23 cellular contexts compared by ENCODE assay signal in the genomic region with DNA sequence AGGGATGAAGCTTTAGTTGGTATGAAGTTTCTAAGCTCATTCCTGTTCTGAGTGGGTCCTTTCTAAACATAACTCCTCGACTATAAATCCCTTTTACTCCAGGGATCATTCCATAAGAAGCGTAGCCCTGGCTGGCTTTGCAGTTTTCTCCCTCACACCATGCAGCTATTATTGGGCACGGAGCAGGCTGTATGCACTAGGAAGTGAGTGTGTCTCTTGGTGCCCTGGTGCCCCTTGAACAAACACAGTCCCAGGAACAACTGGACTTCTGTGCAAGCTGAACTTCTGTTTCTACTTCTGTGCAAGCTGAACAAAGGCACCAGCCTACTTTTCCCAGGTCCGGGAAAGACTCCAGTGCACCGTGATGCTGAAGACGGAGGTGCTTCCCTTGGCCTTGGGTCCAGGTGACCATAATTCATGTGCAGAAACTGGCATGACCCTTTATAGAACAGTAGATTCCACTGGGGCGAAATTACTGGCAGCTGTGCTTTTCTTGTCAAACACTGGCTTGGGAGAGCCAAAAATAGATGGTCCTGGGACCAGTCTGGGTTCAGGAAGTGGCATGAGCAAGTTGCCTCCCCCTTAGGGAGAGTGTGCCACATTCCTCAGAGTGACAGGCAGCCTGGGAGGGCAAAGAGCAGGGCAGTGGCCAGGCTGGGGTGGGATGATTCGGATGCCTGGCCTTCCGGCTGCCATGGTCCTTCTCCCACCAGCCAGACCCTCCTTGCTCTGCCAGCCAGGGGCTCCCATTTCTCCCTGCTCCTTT.
A peak's percentile ranks its signal among the peaks of the same experiment; 100 is the strongest.
DNase-seq lines count a peak whose midpoint lies in the region; ATAC-seq, FAIRE-seq and TF ChIP-seq lines count a peak whose summit lies in the region.
"Had no signal": no experiment of that assay in that cellular context is flagged by ENCODE, and none has a peak within 500 bp of the region (broad histone marks: within the 10 kb centered on the region; RNA-seq: fewer than 3 reads in every experiment).

No MANE protein-coding gene starts in this region.

- no peak overlapping the region for H2BK12ac ChIP-seq in H1 (ENCODE audit: low read depth, low read length)

- no peak for TF ChIP-seq EP300 in H1 (IDR thresholded peaks at IDR 0.05; ENCODE audit: borderline replicate concordance in 1 of 2, low read depth in 2 of 2, low read length in 2 of 2)

- H3K27me3 Mint-ChIP-seq in CD4-positive, CD25-positive, alpha-beta regulatory T cell: no peaks in the 10 kb centered on the region
- H3K27me3 Mint-ChIP-seq in activated CD8-positive, alpha-beta memory T cell treated with anti-CD3 and anti-CD28 coated beads, Interleukin-2, amount 10 ng/mL, durations not matched to agents 7 days and 5 days: no peaks in the 10 kb centered on the region
- H3K27me3 Mint-ChIP-seq: CD4-positive, alpha-beta memory T cell had no signal

- no peak overlapping the region for H2AK5ac ChIP-seq in H1 (ENCODE audit: low read depth, low read length)

- DNase-seq in CD4-positive, CD25-positive, alpha-beta regulatory T cell: no peak
- no peak for DNase-seq in H1 (ENCODE audit: low read depth in 1 of 2, low spot score in 2 of 2)
- no peak for DNase-seq in left ventricle myocardium inferior
- DNase-seq in psoas muscle: no peak
- no peak for DNase-seq in activated CD8-positive, alpha-beta memory T cell treated with anti-CD3 and anti-CD28 coated beads, Interleukin-2, amount 10 ng/mL, durations not matched to agents 7 days and 5 days
- DNase-seq in SHP77 treated with DMSO at 0.1 percent for 48 hours (lab: John Stamatoyannopoulos, UW): no peak
- no peak for DNase-seq in NCI-H1417 treated with DMSO at 0.1 percent for 48 hours (lab: John Stamatoyannopoulos, UW)
- DNase-seq: 8988T; Calu3; CD4-positive, alpha-beta memory T cell; GF-D8; GM23248; HCEC 1CT; IMR-90; NCI-H1092; NCI-H1694; NCI-H2081 treated with DMSO at 0.1 percent for 48 hours; NCI-H748 treated with DMSO at 0.1 percent for 48 hours; NK-92 treated with Interleukin-12 subunit alpha and Interleukin-12 subunit beta, amount 100 ng/mL, for 24 hours; SJCRH30 had no signal

- no peak overlapping the region for H3K56ac ChIP-seq in H1 (replicated peaks; ENCODE audit: insufficient read length, low read depth, low read length)

- no peaks in the 10 kb centered on the region for H3K27me3 ChIP-seq in CD4-positive, CD25-positive, alpha-beta regulatory T cell (ENCODE audit: control insufficient read depth, insufficient read depth, low read length)
- H3K27me3 ChIP-seq in H1 (replicated peaks in 1 of 4; ENCODE audit: control insufficient read depth in 3 of 4, extremely low read depth in 1 of 4, insufficient read depth in 3 of 4, low read length in 3 of 4): no peaks in the 10 kb centered on the region
- H3K27me3 ChIP-seq in left ventricle myocardium inferior (ENCODE audit: low read depth): no peaks in the 10 kb centered on the region
- no peaks in the 10 kb centered on the region for H3K27me3 ChIP-seq in psoas muscle (ENCODE audit: insufficient read depth in 3 of 3, low read length in 2 of 3)
- H3K27me3 ChIP-seq: SJCRH30 had no signal

- CTCF ChIA-PET in H1 (lab: Charles Lee; ENCODE audit: partially characterized antibody): interaction anchor here (0.6 to 7.3 kb wide), 10 partner anchors 10 to 129 kb away, joined by 3 to 52 read pairs (median 4); no protein-coding TSS in a partner anchor
- CTCF ChIA-PET in activated CD8-positive, alpha-beta memory T cell treated with anti-CD3 and anti-CD28 coated beads, Interleukin-2, amount 10 ng/mL, durations not matched to agents 7 days and 5 days (lab: Charles Lee): no interaction called here

- H3K4ac ChIP-seq in H1 (replicated peaks; ENCODE audit: insufficient read length, low read depth, low read length): no peak overlapping the region

- no peak overlapping the region for H3K23ac ChIP-seq in H1 (ENCODE audit: insufficient read length)

- no peak overlapping the region for H2BK20ac ChIP-seq in H1 (ENCODE audit: low read length)

- H3K14ac ChIP-seq in H1 (ENCODE audit: insufficient read length): no peak overlapping the region

- TF ChIP-seq RAD21 in H1 (IDR thresholded peaks at IDR 0.05 in 1 of 2, conservative IDR thresholded peaks at IDR 0.05 in 1 of 2; ENCODE audit: low read depth in 2 of 2, low read length in 2 of 2): no peak

- no peaks in the 10 kb centered on the region for H3K23me2 ChIP-seq in H1 (ENCODE audit: low read depth, low read length)

- H4K20me1 ChIP-seq in H1 (replicated peaks in 1 of 2; ENCODE audit: control insufficient read depth in 1 of 2, insufficient read depth in 2 of 2, low read length in 2 of 2): no peaks in the 10 kb centered on the region

- no peaks in the 10 kb centered on the region for H3K9me3 Mint-ChIP-seq in CD4-positive, CD25-positive, alpha-beta regulatory T cell
- no peaks in the 10 kb centered on the region for H3K9me3 Mint-ChIP-seq in activated CD8-positive, alpha-beta memory T cell treated with anti-CD3 and anti-CD28 coated beads, Interleukin-2, amount 10 ng/mL, durations not matched to agents 7 days and 5 days (ENCODE audit: low read depth)

- H3K36me3 ChIP-seq in CD4-positive, CD25-positive, alpha-beta regulatory T cell (ENCODE audit: control insufficient read depth, insufficient read depth, low read length): no peaks in the 10 kb centered on the region
- H3K36me3 ChIP-seq in H1 (ENCODE audit: control insufficient read depth in 2 of 4, insufficient read depth in 4 of 4, low read length in 3 of 4): no peaks in the 10 kb centered on the region
- H3K36me3 ChIP-seq in left ventricle myocardium inferior: no peaks in the 10 kb centered on the region
- H3K36me3 ChIP-seq in psoas muscle (ENCODE audit: insufficient read depth in 1 of 2, low read depth in 1 of 2): no peaks in the 10 kb centered on the region
- H3K36me3 ChIP-seq: SJCRH30 had no signal

- no peak for ATAC-seq in CD4-positive, CD25-positive, alpha-beta regulatory T cell (ENCODE audit: low read depth in 2 of 2)
- ATAC-seq in psoas muscle (peak; percentile 63 to 75 (median 69)), SK-N-SH treated with all-trans-retinoic acid at 6 μM for 48 hours (no peak)
- ATAC-seq in activated CD8-positive, alpha-beta memory T cell treated with anti-CD3 and anti-CD28 coated beads, Interleukin-2, amount 10 ng/mL, durations not matched to agents 7 days and 5 days: no peak

- H3K4me2 ChIP-seq in H1 (ENCODE audit: insufficient read depth in 1 of 2, low read depth in 2 of 2, low read length in 2 of 2): no peak overlapping the region

- H2BK15ac ChIP-seq in H1 (ENCODE audit: low read length): 0 out of 2 replicates have a peak overlapping the region, but pooled peaks have one; percentile 35

- H4K8ac ChIP-seq in H1 (ENCODE audit: extremely low read depth, insufficient read depth, low read length): no peak overlapping the region

- no peak overlapping the region for H3K4me3 ChIP-seq in CD4-positive, CD25-positive, alpha-beta regulatory T cell (ENCODE audit: low read depth, low read length)
- no peak overlapping the region for H3K4me3 ChIP-seq in H1 (ENCODE audit: extremely low read depth in 1 of 4, insufficient read depth in 2 of 4, low read depth in 3 of 4, low read length in 4 of 4)
- peak overlapping the region; percentile 32 for H3K4me3 ChIP-seq in left ventricle myocardium inferior
- no peak overlapping the region for H3K4me3 ChIP-seq in psoas muscle
- H3K4me3 ChIP-seq: GM23248, SJCRH30 had no signal

- peaks cover 3% of the 10 kb centered on the region for H3K36me3 Mint-ChIP-seq in CD4-positive, CD25-positive, alpha-beta regulatory T cell
- H3K36me3 Mint-ChIP-seq in activated CD8-positive, alpha-beta memory T cell treated with anti-CD3 and anti-CD28 coated beads, Interleukin-2, amount 10 ng/mL, durations not matched to agents 7 days and 5 days: no peaks in the 10 kb centered on the region

- no peak overlapping the region for H2AFZ ChIP-seq in H1 (ENCODE audit: low read length)
- H2AFZ ChIP-seq: GM23248 had no signal

- H3K18ac ChIP-seq in H1 (ENCODE audit: extremely low read depth, low read length): no peak overlapping the region

- POLR2A ChIA-PET in H1 (lab: Charles Lee; ENCODE audit: partially characterized antibody): no interaction called here

- no peak overlapping the region for H4K5ac ChIP-seq in H1 (ENCODE audit: insufficient read length, low read depth, low read length)

- H3K4me1 ChIP-seq in CD4-positive, CD25-positive, alpha-beta regulatory T cell (ENCODE audit: control insufficient read depth, insufficient read depth, low read length, poor library complexity, severe bottlenecking): no peaks in the 10 kb centered on the region
- H3K4me1 ChIP-seq in H1 (replicated peaks in 1 of 4; ENCODE audit: control insufficient read depth in 3 of 4, insufficient read depth in 4 of 4, low read length in 3 of 4) (peaks cover 0 to 3% (median 0%) of the 10 kb centered on the region in 4 experiments; a peak in 1 of 7 replicates), left ventricle myocardium inferior (peaks cover 97% of the 10 kb centered on the region), psoas muscle (peaks cover 7% of the 10 kb centered on the region)
- H3K4me1 ChIP-seq: SJCRH30 had no signal

- no peak for TF ChIP-seq CTCF in H1 (IDR thresholded peaks at IDR 0.05; ENCODE audit: control extremely low read depth in 1 of 3, insufficient read depth in 1 of 3, low read depth in 1 of 3, low read length in 3 of 3)
- TF ChIP-seq CTCF in left ventricle myocardium inferior (IDR thresholded peaks at IDR 0.05; ENCODE audit: borderline replicate concordance): no peak
- TF ChIP-seq CTCF in psoas muscle (IDR thresholded peaks at IDR 0.05): no peak

- H3K9me3 ChIP-seq in CD4-positive, CD25-positive, alpha-beta regulatory T cell (ENCODE audit: control insufficient read depth in 2 of 2, low read length in 2 of 2): no peaks in the 10 kb centered on the region
- H3K9me3 ChIP-seq in H1 (ENCODE audit: insufficient read depth in 2 of 2, low read depth in 1 of 2, low read length in 1 of 2): no peaks in the 10 kb centered on the region
- H3K9me3 ChIP-seq in left ventricle myocardium inferior (replicated peaks): no peaks in the 10 kb centered on the region
- no peaks in the 10 kb centered on the region for H3K9me3 ChIP-seq in psoas muscle
- H3K9me3 ChIP-seq: SJCRH30 had no signal

- peaks cover under 1% of the 10 kb centered on the region; the same call in 1 of the 2 replicates for H3K79me1 ChIP-seq in H1 (ENCODE audit: low read depth, low read length)

- no peak overlapping the region for H2BK5ac ChIP-seq in H1 (ENCODE audit: low read depth, low read length)

- no peak overlapping the region for H4K91ac ChIP-seq in H1 (replicated peaks; ENCODE audit: insufficient read length, low read length)

- H3K4me1 Mint-ChIP-seq in CD4-positive, CD25-positive, alpha-beta regulatory T cell: peaks cover 6 to 40% (median 21%) of the 10 kb centered on the region in 4 donors
- no peaks in the 10 kb centered on the region for H3K4me1 Mint-ChIP-seq in activated CD8-positive, alpha-beta memory T cell treated with anti-CD3 and anti-CD28 coated beads, Interleukin-2, amount 10 ng/mL, durations not matched to agents 7 days and 5 days

- H3K79me2 ChIP-seq in H1 (ENCODE audit: control insufficient read depth in 1 of 2, insufficient read depth in 2 of 2, low read length in 2 of 2): no peaks in the 10 kb centered on the region

- no peak overlapping the region for H3K27ac ChIP-seq in CD4-positive, CD25-positive, alpha-beta regulatory T cell (ENCODE audit: insufficient read depth, low read length, poor library complexity, severe bottlenecking)
- H3K27ac ChIP-seq in H1 (ENCODE audit: low read depth, low read length) (no peak overlapping the region), left ventricle myocardium inferior (replicated peaks) (peak overlapping the region; percentile 84), psoas muscle (no peak overlapping the region)
- H3K27ac ChIP-seq: GM23248, HL-60, SJCRH30 had no signal

- no peak overlapping the region for H2BK120ac ChIP-seq in H1 (replicated peaks; ENCODE audit: low read depth, low read length)

- intact Hi-C loops in left ventricle myocardium inferior (cut with micrococcal nuclease): no loop called here
- intact Hi-C loops in psoas muscle (cut with DNase I): no loop called here

- peak overlapping the region in 2 of 3 donors; percentile 11 to 90 for H3K27ac Mint-ChIP-seq in CD4-positive, CD25-positive, alpha-beta regulatory T cell
- H3K27ac Mint-ChIP-seq in activated CD8-positive, alpha-beta memory T cell treated with anti-CD3 and anti-CD28 coated beads, Interleukin-2, amount 10 ng/mL, durations not matched to agents 7 days and 5 days: no peak overlapping the region
- H3K27ac Mint-ChIP-seq: CD4-positive, alpha-beta memory T cell had no signal

- no peak overlapping the region for H3K4me3 Mint-ChIP-seq in CD4-positive, CD25-positive, alpha-beta regulatory T cell
- H3K4me3 Mint-ChIP-seq in activated CD8-positive, alpha-beta memory T cell treated with anti-CD3 and anti-CD28 coated beads, Interleukin-2, amount 10 ng/mL, durations not matched to agents 7 days and 5 days: no peak overlapping the region

- FAIRE-seq in H1 (lab: Jason Lieb, UNC): no peak
- FAIRE-seq: RCC 7860 had no signal

- no peak overlapping the region for H3K9ac ChIP-seq in H1 (replicated peaks in 1 of 4; ENCODE audit: extremely low read depth in 1 of 4, low read depth in 3 of 4, low read length in 3 of 4)
- H3K9ac ChIP-seq: GM23248 had no signal

- WGBS in H1 (ENCODE audit: extremely low coverage in 1 of 2, insufficient coverage in 1 of 2, insufficient read length in 1 of 2, insufficient replicate concordance in 2 of 2, low coverage in 1 of 2, low lambda C conversion rate in 2 of 2, missing lambda C conversion rate in 1 of 2), 2 experiments: 91% methylated on average over 9 of the region's 9 CpGs; no CpG with 5 or more reads in 1 of the 2 experiments
- WGBS in psoas muscle, 3 donors: 24 to 39% (median 34%) methylated on average over 9 of the region's 9 CpGs

- no peak for TF ChIP-seq POLR2A in H1 (IDR thresholded peaks at IDR 0.05; ENCODE audit: control extremely low read depth in 1 of 2, low read depth in 2 of 2, low read length in 2 of 2)

Comparison
In these comparisons a context has a peak if more than half of its experiments do, and no peak if none do; other contexts are left out.
1. ATAC-seq: peak in psoas muscle (4 of 4); none in CD4-positive, CD25-positive, alpha-beta regulatory T cell (0 of 2), SK-N-SH treated with all-trans-retinoic acid at 6 μM for 48 hours (single experiment) and activated CD8-positive, alpha-beta memory T cell treated with anti-CD3 and anti-CD28 coated beads, Interleukin-2, amount 10 ng/mL, durations not matched to agents 7 days and 5 days (single experiment).